In the genomic region with DNA sequence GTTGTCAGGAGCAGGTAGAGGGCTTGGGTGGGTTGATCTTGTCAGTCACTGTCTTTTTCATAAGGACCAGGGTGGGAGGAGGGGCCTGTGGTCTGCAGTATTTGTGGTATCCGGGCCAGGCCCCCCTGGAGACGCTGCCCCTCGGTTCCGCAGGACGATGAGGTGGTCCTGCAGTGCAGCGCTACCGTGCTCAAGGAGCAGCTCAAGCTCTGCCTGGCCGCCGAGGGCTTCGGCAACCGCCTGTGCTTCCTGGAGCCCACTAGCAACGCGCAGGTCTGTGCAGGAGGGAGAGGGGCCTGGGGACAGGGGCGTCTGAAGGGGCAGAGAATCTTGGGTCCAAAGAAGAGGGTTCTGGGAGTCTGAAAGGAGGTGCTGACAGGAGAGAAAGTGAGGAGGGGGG, we compare ENCODE assay signal across 23 cellular contexts. TPM values are rescaled to one million over a fixed set of nuclear protein-coding genes. Genes with fewer than 3 reads are reported as not detected.
A peak's percentile ranks its signal among the peaks of the same experiment; 100 is the strongest.
DNase-seq lines count a peak whose midpoint lies in the region; ATAC-seq and TF ChIP-seq lines count a peak whose summit lies in the region.
"Had no signal": no experiment of that assay in that cellular context is flagged by ENCODE, and none has a peak within 500 bp of the region (broad histone marks: within the 10 kb centered on the region; RNA-seq: fewer than 3 reads in every experiment).

No MANE protein-coding gene starts in this region.

- peak; percentile 63 for DNase-seq in H7
- DNase-seq in mesendoderm = no peak
- no peak for DNase-seq in psoas muscle
- no peak for DNase-seq in activated T-helper 1 cell treated with anti-CD3 and anti-CD28 coated beads, Interleukin-12 subunit alpha, Interleukin-12 subunit beta, Interleukin-2, Interleukin-4 antibody, amounts not matched to agents 30 ng/mL and 10 ng/mL and 1 ng/mL, durations not matched to agents 14 hours and 24 hours and 36 hours (ENCODE audit: low spot score)
- DNase-seq in glutamatergic neuron = no peak
- no peak for DNase-seq in RWPE1 (ENCODE audit: low spot score)
- DNase-seq: 8988T; ACHN; AML-193; BE2C; CD4-positive, alpha-beta T cell; CD8-positive, alpha-beta memory T cell; DMS53; DMS79 treated with DMSO at 0.1 percent for 48 hours; GF-D8; H9 had no signal

- POLR2A ChIA-PET in RWPE1 (lab: Yijun Ruan, JAX; ENCODE audit: low non-redundant PET) = no interaction called here

- TF ChIP-seq CTCF in psoas muscle (IDR thresholded peaks at IDR 0.05) (no peak), glutamatergic neuron (IDR thresholded peaks at IDR 0.05; ENCODE audit: partially characterized antibody, unreplicated experiment) (no peak), RWPE1 (conservative IDR thresholded peaks at IDR 0.05; ENCODE audit: low read depth) (no peak)

- no peaks in the 10 kb centered on the region for H3K79me1 ChIP-seq in mesendoderm (ENCODE audit: low read length)

- H2BK15ac ChIP-seq in mesendoderm (replicated peaks; ENCODE audit: low read depth) = no peak overlapping the region

- WGBS in mesendoderm (ENCODE audit: extremely low coverage, insufficient coverage, low lambda C conversion rate) = no CpG with 5 or more reads among the region's 14 CpGs
- 75 to 81% (median 78%) methylated on average over 14 of the region's 14 CpGs for WGBS in psoas muscle, 3 donors

- no peak overlapping the region for H3K4me3 ChIP-seq in H7 (ENCODE audit: insufficient read depth, low read depth, low read length)
- no peak overlapping the region for H3K4me3 ChIP-seq in mesendoderm (ENCODE audit: low read length)
- H3K4me3 ChIP-seq in psoas muscle = peak overlapping the region; percentile 1
- H3K4me3 ChIP-seq: A549; BLaER1 treated with 17β-estradiol and CSF1 and Interleukin-3, amounts not matched to agents 10 nM and 100 nM had no signal

- no peaks in the 10 kb centered on the region for H3K36me3 Mint-ChIP-seq in activated T-helper 1 cell treated with anti-CD3 and anti-CD28 coated beads, Interleukin-12 subunit alpha, Interleukin-12 subunit beta, Interleukin-2, Interleukin-4 antibody, amounts not matched to agents 30 ng/mL and 10 ng/mL and 1 ng/mL, durations not matched to agents 14 hours and 24 hours and 36 hours (ENCODE audit: low read depth)
- peaks cover 5% of the 10 kb centered on the region for H3K36me3 Mint-ChIP-seq in glutamatergic neuron (ENCODE audit: unreplicated experiment)
- H3K36me3 Mint-ChIP-seq: CD14-positive monocyte had no signal

- no peak overlapping the region for H3K27ac Mint-ChIP-seq in activated T-helper 1 cell treated with anti-CD3 and anti-CD28 coated beads, Interleukin-12 subunit alpha, Interleukin-12 subunit beta, Interleukin-2, Interleukin-4 antibody, amounts not matched to agents 30 ng/mL and 10 ng/mL and 1 ng/mL, durations not matched to agents 14 hours and 24 hours and 36 hours
- H3K27ac Mint-ChIP-seq in glutamatergic neuron (ENCODE audit: unreplicated experiment) = no peak overlapping the region
- H3K27ac Mint-ChIP-seq: CD14-positive monocyte; CD4-positive, alpha-beta T cell; CD8-positive, alpha-beta memory T cell had no signal

- no peak overlapping the region for H4K5ac ChIP-seq in mesendoderm (ENCODE audit: low read length)

- H3K27me3 Mint-ChIP-seq in activated T-helper 1 cell treated with anti-CD3 and anti-CD28 coated beads, Interleukin-12 subunit alpha, Interleukin-12 subunit beta, Interleukin-2, Interleukin-4 antibody, amounts not matched to agents 30 ng/mL and 10 ng/mL and 1 ng/mL, durations not matched to agents 14 hours and 24 hours and 36 hours (ENCODE audit: insufficient read depth) = peaks cover 3% of the 10 kb centered on the region
- H3K27me3 Mint-ChIP-seq in glutamatergic neuron (ENCODE audit: unreplicated experiment) = peaks cover 3% of the 10 kb centered on the region

- no peak overlapping the region for H2BK5ac ChIP-seq in mesendoderm (ENCODE audit: low read length)

- no peak overlapping the region for H3K4ac ChIP-seq in mesendoderm (ENCODE audit: low read depth, low read length)

- no peaks in the 10 kb centered on the region for H3K9me3 ChIP-seq in psoas muscle
- H3K9me3 ChIP-seq: A549; BE2C; BLaER1 treated with 17β-estradiol and CSF1 and Interleukin-3, amounts not matched to agents 10 nM and 100 nM had no signal

- H3K4me3 Mint-ChIP-seq in activated T-helper 1 cell treated with anti-CD3 and anti-CD28 coated beads, Interleukin-12 subunit alpha, Interleukin-12 subunit beta, Interleukin-2, Interleukin-4 antibody, amounts not matched to agents 30 ng/mL and 10 ng/mL and 1 ng/mL, durations not matched to agents 14 hours and 24 hours and 36 hours = no peak overlapping the region
- no peak overlapping the region for H3K4me3 Mint-ChIP-seq in glutamatergic neuron (ENCODE audit: unreplicated experiment)
- H3K4me3 Mint-ChIP-seq: CD14-positive monocyte; CD4-positive, alpha-beta T cell; CD8-positive, alpha-beta memory T cell; H9 had no signal

- no peaks in the 10 kb centered on the region for H3K4me1 Mint-ChIP-seq in activated T-helper 1 cell treated with anti-CD3 and anti-CD28 coated beads, Interleukin-12 subunit alpha, Interleukin-12 subunit beta, Interleukin-2, Interleukin-4 antibody, amounts not matched to agents 30 ng/mL and 10 ng/mL and 1 ng/mL, durations not matched to agents 14 hours and 24 hours and 36 hours (ENCODE audit: low read depth)
- peaks cover 5% of the 10 kb centered on the region for H3K4me1 Mint-ChIP-seq in glutamatergic neuron (ENCODE audit: low read depth, unreplicated experiment)
- H3K4me1 Mint-ChIP-seq: CD8-positive, alpha-beta memory T cell had no signal

- H3K4me1 ChIP-seq in mesendoderm (ENCODE audit: control insufficient read depth, low read depth, low read length) (no peaks in the 10 kb centered on the region), psoas muscle (peaks cover 38% of the 10 kb centered on the region)
- H3K4me1 ChIP-seq: A549, BE2C had no signal

- ATAC-seq in psoas muscle (no peak), GM21619 (IDR thresholded peaks at IDR 0.05; ENCODE audit: unreplicated experiment) (no peak)
- ATAC-seq: A549, HCT116 had no signal

- H3K27me3 ChIP-seq in H7 (ENCODE audit: control insufficient read depth, insufficient read depth, low read length) (no peaks in the 10 kb centered on the region), mesendoderm (ENCODE audit: insufficient read depth, low read length, poor library complexity) (no peaks in the 10 kb centered on the region), psoas muscle (ENCODE audit: insufficient read depth in 3 of 3, low read length in 2 of 3) (no peaks in the 10 kb centered on the region)
- H3K27me3 ChIP-seq: BE2C; BLaER1 treated with 17β-estradiol and CSF1 and Interleukin-3, amounts not matched to agents 10 nM and 100 nM had no signal

- H3K27ac ChIP-seq in mesendoderm (ENCODE audit: low read depth, low read length) (no peak overlapping the region), psoas muscle (peak overlapping the region; percentile 98), RWPE1 (no peak overlapping the region)
- H3K27ac ChIP-seq: A549; BLaER1 treated with 17β-estradiol and CSF1 and Interleukin-3, amounts not matched to agents 10 nM and 100 nM had no signal

- H3K79me2 ChIP-seq in mesendoderm (ENCODE audit: control insufficient read depth, insufficient read depth, low read length) = no peaks in the 10 kb centered on the region

- no peak overlapping the region for H3K9ac ChIP-seq in mesendoderm (ENCODE audit: low read length)
- H3K9ac ChIP-seq: BLaER1 treated with 17β-estradiol and CSF1 and Interleukin-3, amounts not matched to agents 10 nM and 100 nM had no signal

- H3K4me2 ChIP-seq in mesendoderm (ENCODE audit: low read length) = no peak overlapping the region
- H3K4me2 ChIP-seq: A549; BLaER1 treated with 17β-estradiol and CSF1 and Interleukin-3, amounts not matched to agents 10 nM and 100 nM had no signal

- H4K8ac ChIP-seq in mesendoderm (ENCODE audit: low read depth, low read length) = no peak overlapping the region

- no peak overlapping the region for H3K18ac ChIP-seq in mesendoderm (ENCODE audit: low read length)

- H2BK120ac ChIP-seq in mesendoderm (ENCODE audit: low read depth, low read length) = no peak overlapping the region

- peaks cover 6% of the 10 kb centered on the region for H3K36me3 ChIP-seq in H7 (replicated peaks; ENCODE audit: control insufficient read depth, insufficient read depth, low read length)
- H3K36me3 ChIP-seq in mesendoderm (ENCODE audit: control insufficient read depth, insufficient read depth, low read length) = no peaks in the 10 kb centered on the region
- peaks cover 0 to 62% of the 10 kb centered on the region in 2 donors for H3K36me3 ChIP-seq in psoas muscle (ENCODE audit: insufficient read depth in 1 of 2, low read depth in 1 of 2)
- H3K36me3 ChIP-seq: BE2C; BLaER1 treated with 17β-estradiol and CSF1 and Interleukin-3, amounts not matched to agents 10 nM and 100 nM had no signal

- CTCF ChIA-PET in RWPE1 (lab: Yijun Ruan, JAX) = no interaction called here

- H3K23ac ChIP-seq in mesendoderm (ENCODE audit: low read length) = no peak overlapping the region

- no peaks in the 10 kb centered on the region for H3K9me3 Mint-ChIP-seq in activated T-helper 1 cell treated with anti-CD3 and anti-CD28 coated beads, Interleukin-12 subunit alpha, Interleukin-12 subunit beta, Interleukin-2, Interleukin-4 antibody, amounts not matched to agents 30 ng/mL and 10 ng/mL and 1 ng/mL, durations not matched to agents 14 hours and 24 hours and 36 hours
- peaks cover 5% of the 10 kb centered on the region for H3K9me3 Mint-ChIP-seq in glutamatergic neuron (ENCODE audit: unreplicated experiment)
- H3K9me3 Mint-ChIP-seq: CD4-positive, alpha-beta T cell; CD8-positive, alpha-beta memory T cell; H9 had no signal

- intact Hi-C loops in psoas muscle (cut with DNase I) = no loop called here
- intact Hi-C loops in activated T-helper 1 cell treated with anti-CD3 and anti-CD28 coated beads, Interleukin-12 subunit alpha, Interleukin-12 subunit beta, Interleukin-2, Interleukin-4 antibody, amounts not matched to agents 30 ng/mL and 10 ng/mL and 1 ng/mL, durations not matched to agents 14 hours and 24 hours and 36 hours (cut with micrococcal nuclease) = loop anchor here (2.0 kb wide), 1 partner anchor 38 kb away; a partner anchor contains a TSS

- no peak overlapping the region for H2AK5ac ChIP-seq in mesendoderm (ENCODE audit: low read length)

- H3K56ac ChIP-seq in mesendoderm (ENCODE audit: low read length) = peak overlapping the region; percentile 25

RNA-seq across cellular contexts. Expression of a gene that starts 7.1 kb away (rescaled TPM):
- 17.9 and 25.5 TPM in 2 replicates for total RNA-seq in H7 (2014; rRNA removed; shearing (Covaris generic))
- 2.8 TPM for polyA plus RNA-seq in mesendoderm (2013, experiment 1 of 2)
- polyA plus RNA-seq in mesendoderm (2013, experiment 2 of 2) = 3.3 TPM
- total RNA-seq in psoas muscle (1,000 to 10,000 TPM in 2 of 4 donors, 100 to 1,000 TPM in 2; 572 to 1,211 (median 883) TPM), glutamatergic neuron (ENCODE audit: unreplicated experiment) (117 TPM)
- polyA plus RNA-seq in psoas muscle = 100 to 1,000 TPM in 2 of 3 donors, 10 to 100 TPM in 1; 56.0 to 278 (median 122) TPM
- total RNA-seq in activated T-helper 1 cell treated with anti-CD3 and anti-CD28 coated beads, Interleukin-12 subunit alpha, Interleukin-12 subunit beta, Interleukin-2, Interleukin-4 antibody, amounts not matched to agents 30 ng/mL and 10 ng/mL and 1 ng/mL, durations not matched to agents 14 hours and 24 hours and 36 hours = 2.6 and 3.8 TPM in 2 replicates

RNA-seq across cellular contexts. Expression of a gene that starts 14.6 kb away (rescaled TPM):
- 1.2 and 2.1 TPM in 2 replicates for total RNA-seq in H7 (2014; rRNA removed; shearing (Covaris generic))
- 1.0 TPM for polyA plus RNA-seq in mesendoderm (2013, experiment 1 of 2)
- 0.98 TPM for polyA plus RNA-seq in mesendoderm (2013, experiment 2 of 2)
- total RNA-seq in psoas muscle = 1 to 10 TPM in 1 of 4 donors, under 1 TPM in 3; 0.44 to 2.0 (median 0.80) TPM
- polyA plus RNA-seq in psoas muscle = under 1 TPM; 0.17 to 0.31 (median 0.25) TPM
- 1.5 and 1.8 TPM in 2 replicates for total RNA-seq in activated T-helper 1 cell treated with anti-CD3 and anti-CD28 coated beads, Interleukin-12 subunit alpha, Interleukin-12 subunit beta, Interleukin-2, Interleukin-4 antibody, amounts not matched to agents 30 ng/mL and 10 ng/mL and 1 ng/mL, durations not matched to agents 14 hours and 24 hours and 36 hours
- not detected for total RNA-seq in glutamatergic neuron (ENCODE audit: unreplicated experiment)
- total RNA-seq: Daoy, G401 had no signal
- polyA plus RNA-seq: CD8-positive, alpha-beta memory T cell had no signal

RNA-seq across cellular contexts. Expression of a gene that starts 37.7 kb away (rescaled TPM):
- total RNA-seq in H7 (2014; rRNA removed; shearing (Covaris generic)) = 4.6 and 6.4 TPM in 2 replicates
- polyA plus RNA-seq in mesendoderm (2013, experiment 1 of 2) = 2.2 TPM
- 2.6 TPM for polyA plus RNA-seq in mesendoderm (2013, experiment 2 of 2)
- total RNA-seq in psoas muscle (1 to 10 TPM; 1.1 to 4.5 (median 1.4) TPM), glutamatergic neuron (ENCODE audit: unreplicated experiment) (5.8 TPM)
- 1 to 10 TPM; 1.4 to 6.6 (median 1.8) TPM for polyA plus RNA-seq in psoas muscle
- total RNA-seq in activated T-helper 1 cell treated with anti-CD3 and anti-CD28 coated beads, Interleukin-12 subunit alpha, Interleukin-12 subunit beta, Interleukin-2, Interleukin-4 antibody, amounts not matched to agents 30 ng/mL and 10 ng/mL and 1 ng/mL, durations not matched to agents 14 hours and 24 hours and 36 hours = 26.6 and 27.5 TPM in 2 replicates

RNA-seq across cellular contexts. Expression of a gene that starts 52.1 kb away (rescaled TPM):
- total RNA-seq in H7 (2014; rRNA removed; shearing (Covaris generic)) = 1.6 and 4.2 TPM in 2 replicates
- polyA plus RNA-seq in mesendoderm (2013, experiment 1 of 2) = 2.1 TPM
- polyA plus RNA-seq in mesendoderm (2013, experiment 2 of 2) = 2.1 TPM
- 1 to 10 TPM in 3 of 4 donors, under 1 TPM in 1; 0.69 to 2.1 (median 1.5) TPM for total RNA-seq in psoas muscle
- polyA plus RNA-seq in psoas muscle = 1 to 10 TPM in 1 of 3 donors, under 1 TPM in 2; 0.01 to 1.0 (median 0.10) TPM
- 2.2 and 2.6 TPM in 2 replicates for total RNA-seq in activated T-helper 1 cell treated with anti-CD3 and anti-CD28 coated beads, Interleukin-12 subunit alpha, Interleukin-12 subunit beta, Interleukin-2, Interleukin-4 antibody, amounts not matched to agents 30 ng/mL and 10 ng/mL and 1 ng/mL, durations not matched to agents 14 hours and 24 hours and 36 hours
- total RNA-seq in glutamatergic neuron (ENCODE audit: unreplicated experiment) = 8.7 TPM
- polyA plus RNA-seq: CD14-positive monocyte; CD8-positive, alpha-beta memory T cell had no signal

RNA-seq across cellular contexts. Expression of a gene that starts 52.8 kb away (rescaled TPM):
- total RNA-seq in H7 (2014; rRNA removed; shearing (Covaris generic)) = 0.11 and 0.21 TPM in 2 replicates
- polyA plus RNA-seq in mesendoderm (2013, experiment 1 of 2) = 0.56 TPM
- 0.35 TPM for polyA plus RNA-seq in mesendoderm (2013, experiment 2 of 2)
- total RNA-seq in psoas muscle = under 1 TPM in 2 of 4 donors, not detected in 2; 0.18 to 0.34 TPM
- polyA plus RNA-seq in psoas muscle = under 1 TPM in 2 of 3 donors, not detected in 1; 0.04 to 0.21 TPM
- total RNA-seq in activated T-helper 1 cell treated with anti-CD3 and anti-CD28 coated beads, Interleukin-12 subunit alpha, Interleukin-12 subunit beta, Interleukin-2, Interleukin-4 antibody, amounts not matched to agents 30 ng/mL and 10 ng/mL and 1 ng/mL, durations not matched to agents 14 hours and 24 hours and 36 hours = 0.17 and 0.39 TPM in 2 replicates
- 2.0 TPM for total RNA-seq in glutamatergic neuron (ENCODE audit: unreplicated experiment)
- total RNA-seq: Daoy had no signal
- polyA plus RNA-seq: CD8-positive, alpha-beta memory T cell had no signal
